In genomic region chr2:104378853-104379374, GRCh38 we compare ENCODE assay signal across 8 cellular contexts.
DNase-seq lines count a peak whose midpoint lies in the region; ATAC-seq and TF ChIP-seq lines count a peak whose summit lies in the region.

No MANE protein-coding gene starts in this region.

- peaks cover 19% of the 10 kb centered on the region for H3K4me1 Mint-ChIP-seq in brain

- peak; percentile 6 for DNase-seq in activated CD4-positive, alpha-beta T cell treated with anti-CD3 and anti-CD28 coated beads for 48 hours
- DNase-seq in activated CD4-positive, alpha-beta T cell treated with anti-CD3 and anti-CD28 coated beads for 1 hour, result no peak
- DNase-seq in NCI-H774 (lab: John Stamatoyannopoulos, UW), result peak; percentile 26
- no peak for DNase-seq in left lung
- peak; percentile 93 for DNase-seq in superior temporal gyrus (ENCODE audit: extremely low spot score)

- H3K4me3 ChIP-seq in left lung, result peak overlapping the region; percentile 8 to 33

- TF ChIP-seq CTCF in brain (conservative IDR thresholded peaks at IDR 0.05) (no peak), left lung (IDR thresholded peaks at IDR 0.05) (no peak)

- peaks cover 0 to 6% of the 10 kb centered on the region in 2 donors for H3K4me1 ChIP-seq in left lung

- ATAC-seq in HG02852 (IDR thresholded peaks at IDR 0.05; ENCODE audit: unreplicated experiment) (peak; percentile 81), left lung (peak; percentile 95), HG03025 (IDR thresholded peaks at IDR 0.05; ENCODE audit: low FRiP score, unreplicated experiment) (no peak)

- intact Hi-C loops in left lung (cut with DNase I), result no loop called here

- H3K27me3 ChIP-seq in left lung, result no peaks in the 10 kb centered on the region

- no peaks in the 10 kb centered on the region for H3K36me3 Mint-ChIP-seq in brain

- H3K27ac Mint-ChIP-seq in brain, result peak overlapping the region; percentile 90 to 98 (median 96)

- H3K9me3 Mint-ChIP-seq in brain, result peaks cover 0 to 3% (median 0%) of the 10 kb centered on the region in 5 experiments

- H3K9me3 ChIP-seq in left lung, result no peaks in the 10 kb centered on the region

- peaks cover 5% of the 10 kb centered on the region for H3K27me3 Mint-ChIP-seq in brain

- H3K36me3 ChIP-seq in left lung, result no peaks in the 10 kb centered on the region

- peak overlapping the region in 1 of 2 donors; percentile 58 for H3K27ac ChIP-seq in left lung

- H3K4me3 Mint-ChIP-seq in brain, result peak overlapping the region; percentile 78 to 91 (median 86)

Comparison
In these comparisons a context has a peak if more than half of its experiments do, and no peak if none do; other contexts are left out.
1. DNase-seq: peak in activated CD4-positive, alpha-beta T cell treated with anti-CD3 and anti-CD28 coated beads for 48 hours (single experiment), NCI-H774 (single experiment) and superior temporal gyrus (single experiment); none in activated CD4-positive, alpha-beta T cell treated with anti-CD3 and anti-CD28 coated beads for 1 hour (single experiment) and left lung (0 of 2).